In genomic region chr6:110491644-110492317, GRCh38 we compare ENCODE assay signal across 1 cellular context.
TF ChIP-seq lines count a peak whose summit lies in the region.

No MANE protein-coding gene starts in this region.

TF ChIP-seq in HepG2, 621 proteins besides CTCF, POLR2A, EP300 and RAD21:
- TF ChIP-seq NFE2 (CRISPR knock-in tag; IDR thresholded peaks at IDR 0.05) (no peak), ZNF800 (CRISPR knock-in tag; IDR thresholded peaks at IDR 0.05) (no peak), MIER3 (CRISPR knock-in tag; IDR thresholded peaks at IDR 0.05; ENCODE audit: borderline replicate concordance) (no peak), JDP2 (CRISPR knock-in tag; IDR thresholded peaks at IDR 0.05; ENCODE audit: borderline replicate concordance) (no peak), SUZ12 (IDR thresholded peaks at IDR 0.05; ENCODE audit: low read depth, low read length) (no peak), ETV6 (CRISPR knock-in tag; conservative IDR thresholded peaks at IDR 0.05) (no peak), MAF1 (CRISPR knock-in tag; IDR thresholded peaks at IDR 0.05; ENCODE audit: borderline replicate concordance) (no peak), USF2 (IDR thresholded peaks at IDR 0.05; ENCODE audit: low read depth, low read length) (no peak), USF2 (CRISPR knock-in tag; IDR thresholded peaks at IDR 0.05; ENCODE audit: borderline replicate concordance) (no peak), CBX1 (IDR thresholded peaks at IDR 0.05; ENCODE audit: low read depth) (no peak), ZNF207 (IDR thresholded peaks at IDR 0.05; ENCODE audit: borderline replicate concordance) (no peak), ZNF850 (CRISPR knock-in tag; conservative IDR thresholded peaks at IDR 0.05) (no peak), ZNF180 (CRISPR knock-in tag; IDR thresholded peaks at IDR 0.05; ENCODE audit: borderline replicate concordance, low read depth) (no peak), ZNF589 (CRISPR knock-in tag; conservative IDR thresholded peaks at IDR 0.05) (no peak), ARID5B (CRISPR knock-in tag; IDR thresholded peaks at IDR 0.05) (no peak), ARNT2 (CRISPR knock-in tag; IDR thresholded peaks at IDR 0.05; ENCODE audit: low read depth) (no peak), SCMH1 (CRISPR knock-in tag; IDR thresholded peaks at IDR 0.05; ENCODE audit: borderline replicate concordance) (no peak)
